In genomic region chr7:127588019-127588696, GRCh38 we compare ENCODE assay signal across 8 cellular contexts. TPM values are rescaled to one million over a fixed set of nuclear protein-coding genes. Genes with fewer than 3 reads are reported as not detected.
DNase-seq lines count a peak whose midpoint lies in the region; ATAC-seq lines count a peak whose summit lies in the region.

Gene ARF5, plus strand, starts transcription at chr7:127588411. Its CDS starts 88 bp downstream, at chr7:127588499.

- H3K9me3 Mint-ChIP-seq in activated T-helper 2 cell treated with anti-CD3 and anti-CD28 coated beads, Interferon-gamma antibody, Interleukin-2, Interleukin-4, amounts not matched to agents 10 μg/mL and 5 μg/mL and 100 μg/mL, durations not matched to agents 14 hours and 24 hours and 36 hours: no peaks in the 10 kb centered on the region
- no peaks in the 10 kb centered on the region for H3K9me3 Mint-ChIP-seq in natural killer cell treated with Interleukin-12 subunit alpha and Interleukin-12 subunit beta and Interleukin-15 and Interleukin-18, amount 100 ng/mL, for 72 hours

- H3K4me3 Mint-ChIP-seq in activated T-helper 2 cell treated with anti-CD3 and anti-CD28 coated beads, Interferon-gamma antibody, Interleukin-2, Interleukin-4, amounts not matched to agents 10 μg/mL and 5 μg/mL and 100 μg/mL, durations not matched to agents 14 hours and 24 hours and 36 hours (ENCODE audit: low read depth): peak within 1 kb of the TSS; percentile 92
- H3K4me3 Mint-ChIP-seq in natural killer cell treated with Interleukin-12 subunit alpha and Interleukin-12 subunit beta and Interleukin-15 and Interleukin-18, amount 100 ng/mL, for 72 hours: peak within 1 kb of the TSS; percentile 98

- intact Hi-C loops in activated T-helper 2 cell treated with anti-CD3 and anti-CD28 coated beads, Interferon-gamma antibody, Interleukin-2, Interleukin-4, amounts not matched to agents 10 μg/mL and 5 μg/mL and 100 μg/mL, durations not matched to agents 14 hours and 24 hours and 36 hours (cut with micrococcal nuclease): loop anchor here (5.0 kb wide), 1 partner anchor 196 kb away; the partner anchor contains the start of gene ZNF800

- H3K27ac ChIP-seq in KOPT-K1 (ENCODE audit: low read depth, low read length, poor library complexity, severe bottlenecking): peak within 1 kb of the TSS; percentile 65

- peaks cover 31% of the 10 kb centered on the region for H3K36me3 Mint-ChIP-seq in activated T-helper 2 cell treated with anti-CD3 and anti-CD28 coated beads, Interferon-gamma antibody, Interleukin-2, Interleukin-4, amounts not matched to agents 10 μg/mL and 5 μg/mL and 100 μg/mL, durations not matched to agents 14 hours and 24 hours and 36 hours (ENCODE audit: low read depth)
- peaks cover 7% of the 10 kb centered on the region for H3K36me3 Mint-ChIP-seq in natural killer cell treated with Interleukin-12 subunit alpha and Interleukin-12 subunit beta and Interleukin-15 and Interleukin-18, amount 100 ng/mL, for 72 hours

- ATAC-seq in GM21737 (IDR thresholded peaks at IDR 0.05; ENCODE audit: unreplicated experiment): peak; percentile 84
- ATAC-seq in natural killer cell treated with Interleukin-12 subunit alpha and Interleukin-12 subunit beta and Interleukin-15 and Interleukin-18, amount 100 ng/mL, for 72 hours: peak; percentile 91
- ATAC-seq in stimulated activated naive CD8-positive, alpha-beta T cell treated with anti-CD3 and anti-CD28 coated beads, Interleukin-15, Interleukin-2, amounts not matched to agents 100 U/mL and 50 U/mL, for 24 hours: peak; percentile 81

- peaks cover 36% of the 10 kb centered on the region for H3K4me1 Mint-ChIP-seq in activated T-helper 2 cell treated with anti-CD3 and anti-CD28 coated beads, Interferon-gamma antibody, Interleukin-2, Interleukin-4, amounts not matched to agents 10 μg/mL and 5 μg/mL and 100 μg/mL, durations not matched to agents 14 hours and 24 hours and 36 hours (ENCODE audit: low read depth)
- peaks cover 43 to 46% of the 10 kb centered on the region in 2 donors for H3K4me1 Mint-ChIP-seq in natural killer cell treated with Interleukin-12 subunit alpha and Interleukin-12 subunit beta and Interleukin-15 and Interleukin-18, amount 100 ng/mL, for 72 hours (ENCODE audit: low read depth in 2 of 2)

- DNase-seq in DMS79 treated with DMSO at 0.1 percent for 48 hours (lab: John Stamatoyannopoulos, UW) (peak; percentile 63), RPMI8226 (peak; percentile 93), fibroblast of peridontal ligament (ENCODE audit: extremely low read depth) (peak; percentile 70)
- peak; percentile 83 for DNase-seq in activated T-helper 2 cell treated with anti-CD3 and anti-CD28 coated beads, Interferon-gamma antibody, Interleukin-2, Interleukin-4, amounts not matched to agents 10 μg/mL and 5 μg/mL and 100 μg/mL, durations not matched to agents 14 hours and 24 hours and 36 hours (ENCODE audit: low spot score)
- peak; percentile 90 for DNase-seq in natural killer cell treated with Interleukin-12 subunit alpha and Interleukin-12 subunit beta and Interleukin-15 and Interleukin-18, amount 100 ng/mL, for 72 hours (ENCODE audit: low spot score)
- DNase-seq in stimulated activated naive CD8-positive, alpha-beta T cell treated with anti-CD3 and anti-CD28 coated beads, Interleukin-15, Interleukin-2, amounts not matched to agents 100 U/mL and 50 U/mL, for 24 hours: peak; percentile 93

- H3K27me3 Mint-ChIP-seq in activated T-helper 2 cell treated with anti-CD3 and anti-CD28 coated beads, Interferon-gamma antibody, Interleukin-2, Interleukin-4, amounts not matched to agents 10 μg/mL and 5 μg/mL and 100 μg/mL, durations not matched to agents 14 hours and 24 hours and 36 hours (ENCODE audit: low read depth): no peaks in the 10 kb centered on the region
- no peaks in the 10 kb centered on the region for H3K27me3 Mint-ChIP-seq in natural killer cell treated with Interleukin-12 subunit alpha and Interleukin-12 subunit beta and Interleukin-15 and Interleukin-18, amount 100 ng/mL, for 72 hours

- H3K9me3 ChIP-seq in KOPT-K1 (ENCODE audit: insufficient read depth, low read length, poor library complexity, severe bottlenecking): no peaks in the 10 kb centered on the region

- peaks cover 32% of the 10 kb centered on the region for H3K36me3 ChIP-seq in KOPT-K1 (ENCODE audit: insufficient read depth, low read length)

- H3K27ac Mint-ChIP-seq in activated T-helper 2 cell treated with anti-CD3 and anti-CD28 coated beads, Interferon-gamma antibody, Interleukin-2, Interleukin-4, amounts not matched to agents 10 μg/mL and 5 μg/mL and 100 μg/mL, durations not matched to agents 14 hours and 24 hours and 36 hours: peak within 1 kb of the TSS; percentile 85
- H3K27ac Mint-ChIP-seq in natural killer cell treated with Interleukin-12 subunit alpha and Interleukin-12 subunit beta and Interleukin-15 and Interleukin-18, amount 100 ng/mL, for 72 hours: peak within 1 kb of the TSS; percentile 75 to 90

RNA-seq across cellular contexts. Expression of gene ARF5, which starts in this region (rescaled TPM):
- 133 TPM in 2 replicates for total RNA-seq in activated T-helper 2 cell treated with anti-CD3 and anti-CD28 coated beads, Interferon-gamma antibody, Interleukin-2, Interleukin-4, amounts not matched to agents 10 μg/mL and 5 μg/mL and 100 μg/mL, durations not matched to agents 14 hours and 24 hours and 36 hours
- 100 to 1,000 TPM in 1 of 2 donors, 10 to 100 TPM in 1; 69.0 to 106 TPM for total RNA-seq in natural killer cell treated with Interleukin-12 subunit alpha and Interleukin-12 subunit beta and Interleukin-15 and Interleukin-18, amount 100 ng/mL, for 72 hours

Comparison
In these comparisons a context has a peak if more than half of its experiments do, and no peak if none do; other contexts are left out.
1. Peak in every context shown above with its lines: DNase-seq, ATAC-seq and H3K27ac ChIP-seq.